Comparison of ENCODE assay signal across 8 cellular contexts in the genomic region with DNA sequence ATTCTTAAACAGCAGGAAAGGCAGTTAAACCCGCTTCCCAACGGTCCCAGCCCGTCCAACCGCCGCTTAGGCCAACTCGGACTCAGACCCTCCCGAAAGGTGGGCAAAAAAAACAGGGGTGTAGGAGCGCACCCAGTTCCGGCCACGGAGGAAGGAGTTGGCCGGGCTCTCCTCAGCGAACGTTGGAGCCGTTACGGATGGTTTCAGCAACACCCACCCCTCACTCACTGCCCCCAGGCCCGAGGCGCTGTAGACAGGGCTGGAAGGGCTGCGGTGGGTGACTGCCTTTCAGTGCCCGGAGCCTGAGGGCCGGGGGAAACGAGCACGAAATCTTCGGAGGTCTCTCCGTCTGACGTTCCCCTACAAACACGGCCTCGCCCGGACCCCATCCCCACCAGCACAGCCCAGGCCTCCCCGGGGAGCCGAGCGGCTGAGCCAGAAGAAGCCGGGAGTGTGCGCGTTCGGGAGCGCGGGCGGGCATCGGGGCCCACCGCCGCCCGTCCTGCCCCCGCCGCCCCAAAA. TPM values are rescaled to one million over a fixed set of nuclear protein-coding genes. Genes with fewer than 3 reads are reported as not detected.
DNase-seq lines count a peak whose midpoint lies in the region; ATAC-seq, FAIRE-seq and TF ChIP-seq lines count a peak whose summit lies in the region.

No MANE protein-coding gene starts in this region.

- ATAC-seq in HG02840 (IDR thresholded peaks at IDR 0.05; ENCODE audit: low FRiP score, unreplicated experiment): no peak

- peak overlapping the region; percentile 72 for H3K27ac ChIP-seq in SJSA1

- H3K27me3 ChIP-seq in SJSA1 (replicated peaks): no peaks in the 10 kb centered on the region

- H3K4me3 ChIP-seq in SJSA1 (peak overlapping the region; percentile 96), cardiac fibroblast (replicated peaks in 1 of 2; ENCODE audit: low read depth in 2 of 2, low read length in 2 of 2) (peak overlapping the region; percentile 89 to 96)

- H3K9me3 ChIP-seq in SJSA1 (replicated peaks): no peaks in the 10 kb centered on the region

- FAIRE-seq in HTR-8/SVneo (lab: Jason Lieb, UNC): no peak

- peak; percentile 54 for DNase-seq in SIG-M5 treated with dmso at 0.1 percent for 504 hours (lab: John Stamatoyannopoulos, UW; ENCODE audit: unreplicated experiment)
- no peak for DNase-seq in SIG-M5 (lab: John Stamatoyannopoulos, UW)
- no peak for DNase-seq in SJSA1 (ENCODE audit: low read depth in 1 of 2, low spot score in 2 of 2)
- peak in 1 of 2 donors; percentile 19 for DNase-seq in cardiac fibroblast (ENCODE audit: low read depth in 2 of 2)
- peak; percentile 81 for DNase-seq in left kidney (ENCODE audit: low read depth, low spot score)
- peak; percentile 23 for DNase-seq in stimulated activated CD4-positive, alpha-beta T cell treated with anti-CD3 and anti-CD28 coated beads, Interleukin-4, amount 100 ng/mL, for 24 hours
- DNase-seq in HTR-8/SVneo (ENCODE audit: insufficient read length, low spot score): no peak

- TF ChIP-seq CTCF in cardiac fibroblast (IDR thresholded peaks at IDR 0.05; ENCODE audit: low read depth, low read length): no peak

- H3K36me3 ChIP-seq in SJSA1: peaks cover 3% of the 10 kb centered on the region

- peaks cover 43% of the 10 kb centered on the region for H3K4me1 ChIP-seq in SJSA1 (replicated peaks)

RNA-seq across cellular contexts. Expression of a gene that starts 1.3 kb away (rescaled TPM):
- total RNA-seq in SJSA1 (2014; rRNA removed; shearing (Covaris generic)): 27.6 and 34.2 TPM in 2 replicates

RNA-seq across cellular contexts. Expression of a gene that starts 3.8 kb away (rescaled TPM):
- not detected in 2 replicates for total RNA-seq in SJSA1 (2014; rRNA removed; shearing (Covaris generic))

Comparison
In these comparisons a context has a peak if more than half of its experiments do, and no peak if none do; other contexts are left out.
1. DNase-seq: peak in SIG-M5 treated with dmso at 0.1 percent for 504 hours (single experiment), left kidney (single experiment) and stimulated activated CD4-positive, alpha-beta T cell treated with anti-CD3 and anti-CD28 coated beads, Interleukin-4, amount 100 ng/mL, for 24 hours (single experiment); none in SIG-M5 (single experiment), SJSA1 (0 of 2) and HTR-8/SVneo (single experiment).